Comparison of ENCODE assay signal across 8 cellular contexts in genomic region chr17:3003401-3004149, GRCh38.
DNase-seq lines count a peak whose midpoint lies in the region; ATAC-seq lines count a peak whose summit lies in the region.

No MANE protein-coding gene starts in this region.

- H3K27ac ChIP-seq in skin epidermis: peak overlapping the region in 20 of 21 experiments; percentile 5 to 83 (median 68)

- H3K9me3 Mint-ChIP-seq in stimulated activated effector memory CD8-positive, alpha-beta T cell treated with anti-CD3 and anti-CD28 coated beads, Interleukin-12 subunit alpha, Interleukin-12 subunit beta, amount 100 ng/mL, for 72 hours: no peaks in the 10 kb centered on the region

- peaks cover 14% of the 10 kb centered on the region for H3K4me1 Mint-ChIP-seq in stimulated activated effector memory CD8-positive, alpha-beta T cell treated with anti-CD3 and anti-CD28 coated beads, Interleukin-12 subunit alpha, Interleukin-12 subunit beta, amount 100 ng/mL, for 72 hours

- H3K36me3 Mint-ChIP-seq in stimulated activated effector memory CD8-positive, alpha-beta T cell treated with anti-CD3 and anti-CD28 coated beads, Interleukin-12 subunit alpha, Interleukin-12 subunit beta, amount 100 ng/mL, for 72 hours: peaks cover 23% of the 10 kb centered on the region

- H3K4me3 Mint-ChIP-seq in stimulated activated effector memory CD8-positive, alpha-beta T cell treated with anti-CD3 and anti-CD28 coated beads, Interleukin-12 subunit alpha, Interleukin-12 subunit beta, amount 100 ng/mL, for 72 hours: no peak overlapping the region

- peak; percentile 24 for ATAC-seq in GM19455 (IDR thresholded peaks at IDR 0.05; ENCODE audit: unreplicated experiment)
- no peak for ATAC-seq in stimulated activated effector memory CD8-positive, alpha-beta T cell treated with anti-CD3 and anti-CD28 coated beads, Interleukin-12 subunit alpha, Interleukin-12 subunit beta, amount 100 ng/mL, for 72 hours

- peak; percentile 85 for DNase-seq in RPMI8226
- DNase-seq in head of caudate nucleus: peak in 27 of 42 donors; percentile 17 to 63 (median 39)
- DNase-seq in T-helper 9 cell: no peak
- DNase-seq in stimulated activated effector memory CD8-positive, alpha-beta T cell treated with anti-CD3 and anti-CD28 coated beads, Interleukin-12 subunit alpha, Interleukin-12 subunit beta, amount 100 ng/mL, for 72 hours (ENCODE audit: low spot score in 2 of 2): no peak
- DNase-seq in KG1 (lab: John Stamatoyannopoulos, UW): no peak
- no peak for DNase-seq in NCI-H2107 (lab: John Stamatoyannopoulos, UW)

- H3K4me3 ChIP-seq in skin epidermis: peak overlapping the region in 1 of 7 experiments; percentile 12

- intact Hi-C loops in head of caudate nucleus (cut with DNase I): no loop called here

- H3K27ac Mint-ChIP-seq in stimulated activated effector memory CD8-positive, alpha-beta T cell treated with anti-CD3 and anti-CD28 coated beads, Interleukin-12 subunit alpha, Interleukin-12 subunit beta, amount 100 ng/mL, for 72 hours: no peak overlapping the region

Comparison
In these comparisons a context has a peak if more than half of its experiments do, and no peak if none do; other contexts are left out.
1. DNase-seq: peak in RPMI8226 (single experiment) and head of caudate nucleus (27 of 42); none in T-helper 9 cell (single experiment), stimulated activated effector memory CD8-positive, alpha-beta T cell treated with anti-CD3 and anti-CD28 coated beads, Interleukin-12 subunit alpha, Interleukin-12 subunit beta, amount 100 ng/mL, for 72 hours (0 of 2), KG1 (single experiment) and NCI-H2107 (single experiment).